ENCODE assay signal across 8 cellular contexts in genomic region chr10:49177391-49178355, GRCh38. TPM values are rescaled to one million over a fixed set of nuclear protein-coding genes. Genes with fewer than 3 reads are reported as not detected.
DNase-seq lines count a peak whose midpoint lies in the region; ATAC-seq and TF ChIP-seq lines count a peak whose summit lies in the region.

No MANE protein-coding gene starts in this region.

- peak overlapping the region in 3 of 4 donors; percentile 75 to 88 (median 84) for H3K4me3 Mint-ChIP-seq in IgD-negative memory B cell
- peak overlapping the region; percentile 86 to 87 for H3K4me3 Mint-ChIP-seq in activated T-cell treated with anti-CD3 and anti-CD28 coated beads, Interleukin-2, amount 50 U/mL, for 72 hours

- TF ChIP-seq POLR2A in spleen (IDR thresholded peaks at IDR 0.05) = no peak

- H3K27me3 ChIP-seq in spleen (replicated peaks in 1 of 7) = no peaks in the 10 kb centered on the region

- H3K27ac Mint-ChIP-seq in IgD-negative memory B cell = peak overlapping the region; percentile 91 to 96 (median 94)
- H3K27ac Mint-ChIP-seq in activated T-cell treated with anti-CD3 and anti-CD28 coated beads, Interleukin-2, amount 50 U/mL, for 72 hours = peak overlapping the region; percentile 99

- H3K9me3 ChIP-seq in spleen = no peaks in the 10 kb centered on the region

- intact Hi-C loops in head of caudate nucleus (cut with DNase I) = no loop called here
- intact Hi-C loops in spleen (cut with DNase I; ENCODE audit: low total_unique reads) = no loop called here

- WGBS in spleen, 5 donors = 38 to 60% (median 46%) methylated on average over 9 of the region's 9 CpGs

- peaks cover 62 to 83% (median 76%) of the 10 kb centered on the region in 3 donors for H3K4me1 Mint-ChIP-seq in IgD-negative memory B cell
- H3K4me1 Mint-ChIP-seq in activated T-cell treated with anti-CD3 and anti-CD28 coated beads, Interleukin-2, amount 50 U/mL, for 72 hours (ENCODE audit: low read depth) = peaks cover 74% of the 10 kb centered on the region

- H3K27me3 Mint-ChIP-seq in IgD-negative memory B cell = peaks cover 1% of the 10 kb centered on the region
- H3K27me3 Mint-ChIP-seq in activated T-cell treated with anti-CD3 and anti-CD28 coated beads, Interleukin-2, amount 50 U/mL, for 72 hours (ENCODE audit: low read depth) = peaks cover 19% of the 10 kb centered on the region

- no peak overlapping the region for H3K4me3 ChIP-seq in spleen

- no peaks in the 10 kb centered on the region for H3K36me3 Mint-ChIP-seq in IgD-negative memory B cell
- H3K36me3 Mint-ChIP-seq in activated T-cell treated with anti-CD3 and anti-CD28 coated beads, Interleukin-2, amount 50 U/mL, for 72 hours (ENCODE audit: insufficient read depth in 2 of 2) = peaks cover 5 to 6% of the 10 kb centered on the region in 2 donors

- no peak for TF ChIP-seq CTCF in spleen (IDR thresholded peaks at IDR 0.05 in 8 of 11, conservative IDR thresholded peaks at IDR 0.05 in 3 of 11)

- H3K4me1 ChIP-seq in spleen = peaks cover 16 to 90% (median 65%) of the 10 kb centered on the region in 6 donors

- peak; percentile 81 for ATAC-seq in GM21529 (IDR thresholded peaks at IDR 0.05; ENCODE audit: unreplicated experiment)
- ATAC-seq in activated T-cell treated with anti-CD3 and anti-CD28 coated beads, Interleukin-2, amount 50 U/mL, for 72 hours (replicated peaks in 1 of 2) = peak; percentile 86 to 88

- DNase-seq in EL (peak; percentile 95), head of caudate nucleus (peak in 31 of 42 donors; percentile 28 to 84 (median 64)), spleen (no peak), DMS153 treated with DMSO at 0.1 percent for 48 hours (lab: John Stamatoyannopoulos, UW; ENCODE audit: unreplicated experiment) (no peak), NCI-H2107 treated with DMSO at 0.1 percent for 48 hours (lab: John Stamatoyannopoulos, UW; ENCODE audit: unreplicated experiment) (no peak)
- DNase-seq in activated T-cell treated with anti-CD3 and anti-CD28 coated beads, Interleukin-2, amount 50 U/mL, for 72 hours = peak; percentile 84 to 87

- no peaks in the 10 kb centered on the region for H3K36me3 ChIP-seq in spleen

- no peaks in the 10 kb centered on the region for H3K9me3 Mint-ChIP-seq in IgD-negative memory B cell
- no peaks in the 10 kb centered on the region for H3K9me3 Mint-ChIP-seq in activated T-cell treated with anti-CD3 and anti-CD28 coated beads, Interleukin-2, amount 50 U/mL, for 72 hours

- peak overlapping the region; percentile 11 to 75 (median 58) for H3K27ac ChIP-seq in spleen

RNA-seq across cellular contexts. Expression of gene TMEM273, which starts 10.5 kb away (rescaled TPM):
- 137 TPM for polyA plus RNA-seq in IgD-negative memory B cell
- total RNA-seq in activated T-cell treated with anti-CD3 and anti-CD28 coated beads, Interleukin-2, amount 50 U/mL, for 72 hours = 10 to 100 TPM; 22.5 to 88.0 TPM
- total RNA-seq in spleen = 10 to 100 TPM; 25.6 to 46.9 (median 30.7) TPM
- polyA plus RNA-seq in spleen = 10 to 100 TPM; 29.3 to 64.5 (median 52.5) TPM

RNA-seq across cellular contexts. Expression of gene FAM170B, which starts 43.9 kb away (rescaled TPM):
- not detected for polyA plus RNA-seq in IgD-negative memory B cell
- total RNA-seq in activated T-cell treated with anti-CD3 and anti-CD28 coated beads, Interleukin-2, amount 50 U/mL, for 72 hours = under 1 TPM in 1 of 2 donors, not detected in 1; 0.16 TPM
- not detected for total RNA-seq in spleen
- under 1 TPM in 2 of 3 donors, not detected in 1; 0.05 to 0.06 TPM for polyA plus RNA-seq in spleen

Comparison
In these comparisons a context has a peak if more than half of its experiments do, and no peak if none do; other contexts are left out.
1. DNase-seq: peak in EL (single experiment), activated T-cell treated with anti-CD3 and anti-CD28 coated beads, Interleukin-2, amount 50 U/mL, for 72 hours (2 of 2) and head of caudate nucleus (31 of 42); none in spleen (single experiment), DMS153 treated with DMSO at 0.1 percent for 48 hours (single experiment) and NCI-H2107 treated with DMSO at 0.1 percent for 48 hours (single experiment).